Comparison of ENCODE assay signal across 10 cellular contexts in genomic region chr6:3194535-3195376, GRCh38. TPM values are rescaled to one million over a fixed set of nuclear protein-coding genes. Genes with fewer than 3 reads are reported as not detected.
DNase-seq lines count a peak whose midpoint lies in the region; ATAC-seq, FAIRE-seq and TF ChIP-seq lines count a peak whose summit lies in the region.
"Had no signal": no experiment of that assay in that cellular context is flagged by ENCODE, and none has a peak within 500 bp of the region (broad histone marks: within the 10 kb centered on the region; RNA-seq: fewer than 3 reads in every experiment).

No MANE protein-coding gene starts in this region.

- H3K9me3 ChIP-seq in NT2/D1 (ENCODE audit: insufficient read depth, low read length), result peaks cover 11% of the 10 kb centered on the region; the same call in 1 of the 2 replicates
- H3K9me3 ChIP-seq in esophagus muscularis mucosa, result no peaks in the 10 kb centered on the region
- no peaks in the 10 kb centered on the region for H3K9me3 ChIP-seq in small intestine (ENCODE audit: control insufficient read depth, low read depth)

- TF ChIP-seq EP300 in esophagus muscularis mucosa (IDR thresholded peaks at IDR 0.05), result no peak

- H3K36me3 ChIP-seq in NT2/D1 (ENCODE audit: insufficient read depth, insufficient read length, low read length), result no peaks in the 10 kb centered on the region
- H3K36me3 ChIP-seq in esophagus muscularis mucosa, result no peaks in the 10 kb centered on the region
- H3K36me3 ChIP-seq in small intestine (ENCODE audit: control insufficient read depth in 2 of 2, insufficient read depth in 2 of 2, low read length in 2 of 2), result no peaks in the 10 kb centered on the region

- peaks cover 17% of the 10 kb centered on the region for H3K4me1 ChIP-seq in NT2/D1 (ENCODE audit: insufficient read depth, insufficient read length)
- peaks cover 0 to 11% (median 11%) of the 10 kb centered on the region in 4 donors for H3K4me1 ChIP-seq in esophagus muscularis mucosa
- H3K4me1 ChIP-seq in small intestine (ENCODE audit: control insufficient read depth in 2 of 2, insufficient read depth in 1 of 2, low read depth in 1 of 2, low read length in 1 of 2), result no peaks in the 10 kb centered on the region

- H3K27ac ChIP-seq in esophagus muscularis mucosa (replicated peaks in 1 of 4) (peak overlapping the region in 3 of 4 donors; percentile 27 to 54 (median 38)), small intestine (ENCODE audit: low read depth in 1 of 2, low read length in 1 of 2) (peak overlapping the region in 1 of 2 donors; percentile 53)

- no peak overlapping the region for H3K4me3 ChIP-seq in NT2/D1 (ENCODE audit: insufficient read length, low read depth)
- no peak overlapping the region for H3K4me3 ChIP-seq in esophagus muscularis mucosa
- H3K4me3 ChIP-seq in small intestine (ENCODE audit: low read depth in 1 of 2, low read length in 2 of 2), result no peak overlapping the region

- H3K27me3 ChIP-seq in NT2/D1 (ENCODE audit: insufficient read depth, insufficient read length) (no peaks in the 10 kb centered on the region), esophagus muscularis mucosa (no peaks in the 10 kb centered on the region), small intestine (ENCODE audit: control insufficient read depth in 2 of 2, insufficient read depth in 2 of 2, low read length in 2 of 2) (no peaks in the 10 kb centered on the region)

- peak overlapping the region; percentile 39 for H3K9ac ChIP-seq in NT2/D1 (ENCODE audit: insufficient read length, low read depth)

- intact Hi-C loops in esophagus muscularis mucosa (cut with DNase I), result no loop called here
- intact Hi-C loops in posterior cingulate gyrus (cut with DNase I), result no loop called here

- peak in 2 of 3 experiments; percentile 60 to 81 for DNase-seq in NCI-H1417 (lab: John Stamatoyannopoulos, UW)
- DNase-seq in NCI-H1417 treated with DMSO at 0.1 percent for 48 hours (lab: John Stamatoyannopoulos, UW), result no peak
- DNase-seq in NT2/D1 (ENCODE audit: low read depth, low spot score), result peak; percentile 58
- DNase-seq in esophagus muscularis mucosa (ENCODE audit: extremely low spot score), result no peak
- peak in 9 of 10 donors; percentile 53 to 93 (median 75) for DNase-seq in posterior cingulate gyrus
- DNase-seq in HuH-7 (ENCODE audit: low spot score), result no peak
- DNase-seq in small intestine, result no peak

- no peak for TF ChIP-seq POLR2A in esophagus muscularis mucosa (IDR thresholded peaks at IDR 0.05; ENCODE audit: low read depth)

- ATAC-seq in GM21367 (IDR thresholded peaks at IDR 0.05; ENCODE audit: unreplicated experiment), result no peak

- no peak for TF ChIP-seq CTCF in esophagus muscularis mucosa (IDR thresholded peaks at IDR 0.05)

- FAIRE-seq in small intestine (lab: Jason Lieb, UNC), result no peak
- FAIRE-seq: A204.1, bronchial epithelial cell had no signal

- 54% methylated on average over 16 of the region's 18 CpGs for WGBS in esophagus muscularis mucosa
- 55 to 79% (median 77%) methylated on average over 18 of the region's 18 CpGs for WGBS in small intestine, 3 donors

RNA-seq across cellular contexts. Expression of gene TUBB2B, which starts 32.7 kb away (rescaled TPM):
- 10 to 100 TPM; 12.0 to 35.8 (median 20.9) TPM for total RNA-seq in esophagus muscularis mucosa
- polyA plus RNA-seq in small intestine, result 10 to 100 TPM in 1 of 3 donors, 1 to 10 TPM in 2; 3.4 to 23.1 (median 7.6) TPM

RNA-seq across cellular contexts. Expression of gene TUBB2A, which starts 37.4 kb away (rescaled TPM):
- 100 to 1,000 TPM in 3 of 4 donors, 10 to 100 TPM in 1; 90.1 to 181 (median 146) TPM for total RNA-seq in esophagus muscularis mucosa
- polyA plus RNA-seq in small intestine, result 10 to 100 TPM; 66.6 to 97.1 (median 67.3) TPM

Comparison
In these comparisons a context has a peak if more than half of its experiments do, and no peak if none do; other contexts are left out.
1. DNase-seq: peak in NCI-H1417 (2 of 3), NT2/D1 (single experiment) and posterior cingulate gyrus (9 of 10); none in NCI-H1417 treated with DMSO at 0.1 percent for 48 hours (single experiment), esophagus muscularis mucosa (single experiment), HuH-7 (single experiment) and small intestine (single experiment).